Comparison of ENCODE assay signal across 14 cellular contexts in the genomic region with DNA sequence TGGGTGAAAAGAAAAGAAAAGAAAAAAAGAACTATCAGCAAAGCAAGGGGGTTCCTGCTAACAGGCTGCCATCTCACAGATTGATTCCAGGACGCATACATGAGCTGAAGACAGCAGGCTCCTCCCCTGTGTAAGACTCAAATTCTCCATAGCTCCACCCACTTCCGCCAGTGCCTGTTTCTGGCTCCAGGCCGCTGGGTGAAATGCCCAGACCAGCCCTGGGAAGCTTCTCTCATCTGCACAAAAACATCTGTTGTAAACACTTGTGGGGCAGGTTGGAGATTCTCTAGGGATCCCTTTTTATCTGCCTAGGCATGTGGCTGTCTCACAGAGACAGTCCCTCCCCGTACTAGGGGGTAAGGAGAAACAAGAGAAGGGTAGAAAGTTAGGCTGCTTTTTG.
DNase-seq lines count a peak whose midpoint lies in the region; ATAC-seq, FAIRE-seq and TF ChIP-seq lines count a peak whose summit lies in the region.
"Had no signal": no experiment of that assay in that cellular context is flagged by ENCODE, and none has a peak within 500 bp of the region (broad histone marks: within the 10 kb centered on the region; RNA-seq: fewer than 3 reads in every experiment).

No MANE protein-coding gene starts in this region.

- POLR2A ChIA-PET in GM12878 (lab: Charles Lee) = no interaction called here

- H4K20me1 ChIP-seq in GM23338 (replicated peaks; ENCODE audit: insufficient read depth) (no peaks in the 10 kb centered on the region), GM12878 (ENCODE audit: control insufficient read depth, insufficient read depth) (no peaks in the 10 kb centered on the region)

- H3K9me2 ChIP-seq in GM23338 (ENCODE audit: insufficient read depth) = no peaks in the 10 kb centered on the region

- peak overlapping the region; percentile 41; the same call in 1 of the 2 replicates for H3K4me2 ChIP-seq in GM23338
- no peak overlapping the region for H3K4me2 ChIP-seq in GM12878 (ENCODE audit: control insufficient read depth, insufficient read depth)

- ATAC-seq in GM23338 (peak; percentile 98), GM12878 (peak; percentile 69)
- ATAC-seq: CD8-positive, alpha-beta T cell had no signal

- BruUV-seq in GM12878 (replicated peaks; lab: Mats Ljungman, UMichigan) = no TSS peak

- peak overlapping the region; percentile 82 for H2AFZ ChIP-seq in GM23338
- H2AFZ ChIP-seq in GM12878 (ENCODE audit: control insufficient read depth, low read depth, low read length) = no peak overlapping the region

- H3K27me3 Mint-ChIP-seq in GM23338 (ENCODE audit: insufficient read depth, low read depth, poor library complexity) = no peaks in the 10 kb centered on the region
- H3K27me3 Mint-ChIP-seq in nephron (ENCODE audit: low read depth) = no peaks in the 10 kb centered on the region
- H3K27me3 Mint-ChIP-seq: activated CD4-positive, alpha-beta memory T cell treated with anti-CD3 and anti-CD28 coated beads for 36 hours had no signal

- H3F3A ChIP-seq in GM23338 (replicated peaks; ENCODE audit: low read depth) = no peaks in the 10 kb centered on the region

- H3K9ac ChIP-seq in GM12878 (ENCODE audit: control insufficient read depth, insufficient read depth, low read length) = no peak overlapping the region

- RAD21 ChIA-PET in GM12878 (lab: Charles Lee; ENCODE audit: unreplicated experiment) = no interaction called here

- H3K4me1 ChIP-seq in GM23338 (ENCODE audit: insufficient read depth) = peaks cover 17% of the 10 kb centered on the region; the same call in 1 of the 2 replicates
- no peaks in the 10 kb centered on the region for H3K4me1 ChIP-seq in GM12878 (ENCODE audit: control insufficient read depth, insufficient read depth, low read length)
- no peaks in the 10 kb centered on the region for H3K4me1 ChIP-seq in tibial artery

- FAIRE-seq in GM12878 (lab: Jason Lieb, UNC) = no peak

- SMC1A ChIA-PET in GM12878 (lab: Charles Lee; ENCODE audit: uncharacterized antibody, unreplicated experiment) = interaction anchor here (1.1 to 5.4 kb wide), 2 partner anchors 9 to 10 kb away, joined by 3 to 42 read pairs; no protein-coding TSS in a partner anchor

- H3K79me2 ChIP-seq in GM23338 (replicated peaks; ENCODE audit: insufficient read depth) (no peaks in the 10 kb centered on the region), GM12878 (ENCODE audit: control insufficient read depth, insufficient read depth, low read length) (no peaks in the 10 kb centered on the region)

- CTCF ChIA-PET in GM12878 (lab: Yijun Ruan, JAX) = no interaction called here

- H3K27ac Mint-ChIP-seq in GM23338 (peak overlapping the region; percentile 32), nephron (peak overlapping the region; percentile 57 to 93 (median 91))
- H3K27ac Mint-ChIP-seq: activated CD4-positive, alpha-beta memory T cell treated with anti-CD3 and anti-CD28 coated beads for 36 hours; CD8-positive, alpha-beta T cell; HFFc6; T-helper 1 cell treated with Interleukin-12 subunit alpha and Interleukin-12 subunit beta and Interleukin-4 antibody, amounts not matched to agents 30 μg/mL and 1 μg/mL, for 36 hours had no signal

- H3K9me3 ChIP-seq in GM12878 (replicated peaks; ENCODE audit: control insufficient read depth, insufficient read depth, low read length) (no peaks in the 10 kb centered on the region), tibial artery (no peaks in the 10 kb centered on the region)
- H3K9me3 ChIP-seq: ovary had no signal

- no peaks in the 10 kb centered on the region for H3K36me3 ChIP-seq in GM23338 (ENCODE audit: insufficient read depth)
- no peaks in the 10 kb centered on the region for H3K36me3 ChIP-seq in GM12878 (ENCODE audit: control insufficient read depth in 2 of 2, insufficient read depth in 2 of 2, low read length in 1 of 2)
- no peaks in the 10 kb centered on the region for H3K36me3 ChIP-seq in tibial artery
- H3K36me3 ChIP-seq: ovary had no signal

- no peak for TF ChIP-seq RAD21 in GM12878 (IDR thresholded peaks at IDR 0.05; ENCODE audit: insufficient read depth, low read depth, low read length)

- intact Hi-C loops in GM12878 (cut with micrococcal nuclease; ENCODE audit: unreplicated experiment) (no loop called here), tibial artery (cut with DNase I; ENCODE audit: low total_unique reads) (no loop called here)

- H3K27me3 ChIP-seq in GM23338 (ENCODE audit: insufficient read depth) (no peaks in the 10 kb centered on the region), GM12878 (replicated peaks in 1 of 2; ENCODE audit: control insufficient read depth in 2 of 2, insufficient read depth in 2 of 2, low read length in 1 of 2) (no peaks in the 10 kb centered on the region), tibial artery (no peaks in the 10 kb centered on the region)
- H3K27me3 ChIP-seq: ovary had no signal

- no peaks in the 10 kb centered on the region; the same call in 2 of the 3 replicates for H3K9me3 Mint-ChIP-seq in GM23338
- H3K9me3 Mint-ChIP-seq in nephron = peaks cover 4% of the 10 kb centered on the region

- H3K4me1 Mint-ChIP-seq in GM23338 = peaks cover 28% of the 10 kb centered on the region
- peaks cover 17% of the 10 kb centered on the region for H3K4me1 Mint-ChIP-seq in nephron

- TF ChIP-seq EP300 in GM12878 (IDR thresholded peaks at IDR 0.05; ENCODE audit: borderline replicate concordance in 1 of 2, control insufficient read depth in 1 of 2, low read depth in 2 of 2, low read length in 2 of 2) = no peak

- H3K36me3 Mint-ChIP-seq in GM23338 (ENCODE audit: low read depth) = no peaks in the 10 kb centered on the region; the same call in 2 of the 3 replicates
- no peaks in the 10 kb centered on the region for H3K36me3 Mint-ChIP-seq in nephron (ENCODE audit: low read depth)
- H3K36me3 Mint-ChIP-seq: activated CD4-positive, alpha-beta memory T cell treated with anti-CD3 and anti-CD28 coated beads for 36 hours; CD8-positive, alpha-beta T cell had no signal

- H3K4me3 ChIP-seq in GM23338 = no peak overlapping the region
- no peak overlapping the region for H3K4me3 ChIP-seq in GM12878
- no peak overlapping the region for H3K4me3 ChIP-seq in tibial artery
- H3K4me3 ChIP-seq: ovary had no signal

- WGBS in GM12878 (ENCODE audit: insufficient coverage, insufficient replicate concordance, low lambda C conversion rate, missing lambda C conversion rate) = 19% methylated on average over 4 of the region's 4 CpGs

- TF ChIP-seq CTCF in GM23338 (conservative IDR thresholded peaks at IDR 0.05; ENCODE audit: low read depth in 2 of 2) (no peak), GM12878 (IDR thresholded peaks at IDR 0.05 in 2 of 3, conservative IDR thresholded peaks at IDR 0.05 in 1 of 3; ENCODE audit: control insufficient read depth in 2 of 3, extremely low read depth in 1 of 3, insufficient read depth in 1 of 3, low read depth in 3 of 3, low read length in 3 of 3) (no peak), nephron (IDR thresholded peaks at IDR 0.05; ENCODE audit: unreplicated experiment in 3 of 3) (no peak), tibial artery (IDR thresholded peaks at IDR 0.05) (no peak)

- no peak overlapping the region for H3K27ac ChIP-seq in GM23338 (ENCODE audit: low read depth)
- no peak overlapping the region for H3K27ac ChIP-seq in GM12878 (ENCODE audit: control insufficient read depth, insufficient read depth)
- H3K27ac ChIP-seq in tibial artery = no peak overlapping the region
- H3K27ac ChIP-seq: ovary had no signal

- peak; percentile 79 for DNase-seq in GM23338 (ENCODE audit: low spot score)
- peak; percentile 97 for DNase-seq in NCI-H2171 treated with DMSO at 0.1 percent for 48 hours (lab: John Stamatoyannopoulos, UW)
- DNase-seq in GM12878 (ENCODE audit: low read depth, low spot score) = no peak
- no peak for DNase-seq in epidermal melanocyte (ENCODE audit: insufficient read length, low spot score)
- no peak for DNase-seq in activated effector memory CD4-positive, alpha-beta T cell treated with Interleukin-2 at 50 U/mL for 16 hours
- DNase-seq in tibial artery = no peak
- DNase-seq: activated CD4-positive, alpha-beta memory T cell treated with anti-CD3 and anti-CD28 coated beads for 36 hours; activated naive CD4-positive, alpha-beta T cell treated with Interleukin-2 at 50 U/mL for 16 hours; HFFc6; NCI-H526; ovary had no signal

- no peak for TF ChIP-seq POLR2A in GM12878 (IDR thresholded peaks at IDR 0.05; ENCODE audit: low read depth, low read length)

- in situ Hi-C loops in GM12878 (cut with MboI) = no loop called here

- no peak overlapping the region for H3K4me3 Mint-ChIP-seq in GM23338
- H3K4me3 Mint-ChIP-seq in nephron = no peak overlapping the region
- H3K4me3 Mint-ChIP-seq: activated CD4-positive, alpha-beta memory T cell treated with anti-CD3 and anti-CD28 coated beads for 36 hours; CD8-positive, alpha-beta T cell; HFFc6; T-helper 1 cell treated with Interleukin-12 subunit alpha and Interleukin-12 subunit beta and Interleukin-4 antibody, amounts not matched to agents 30 μg/mL and 1 μg/mL, for 36 hours had no signal

TF ChIP-seq in GM23338, 12 proteins besides CTCF, POLR2A, EP300 and RAD21 (continues in another document):
- no peak for TF ChIP-seq EZH2 (IDR thresholded peaks at IDR 0.05; ENCODE audit: low read depth, unreplicated experiment)
- no peak for TF ChIP-seq JUNB (IDR thresholded peaks at IDR 0.05; ENCODE audit: unreplicated experiment)

TF ChIP-seq in GM12878, 131 proteins besides CTCF, POLR2A, EP300 and RAD21 (continues in another document):
- no peak for TF ChIP-seq RB1 (IDR thresholded peaks at IDR 0.05; ENCODE audit: borderline replicate concordance)
- TF ChIP-seq, protein P1, sequence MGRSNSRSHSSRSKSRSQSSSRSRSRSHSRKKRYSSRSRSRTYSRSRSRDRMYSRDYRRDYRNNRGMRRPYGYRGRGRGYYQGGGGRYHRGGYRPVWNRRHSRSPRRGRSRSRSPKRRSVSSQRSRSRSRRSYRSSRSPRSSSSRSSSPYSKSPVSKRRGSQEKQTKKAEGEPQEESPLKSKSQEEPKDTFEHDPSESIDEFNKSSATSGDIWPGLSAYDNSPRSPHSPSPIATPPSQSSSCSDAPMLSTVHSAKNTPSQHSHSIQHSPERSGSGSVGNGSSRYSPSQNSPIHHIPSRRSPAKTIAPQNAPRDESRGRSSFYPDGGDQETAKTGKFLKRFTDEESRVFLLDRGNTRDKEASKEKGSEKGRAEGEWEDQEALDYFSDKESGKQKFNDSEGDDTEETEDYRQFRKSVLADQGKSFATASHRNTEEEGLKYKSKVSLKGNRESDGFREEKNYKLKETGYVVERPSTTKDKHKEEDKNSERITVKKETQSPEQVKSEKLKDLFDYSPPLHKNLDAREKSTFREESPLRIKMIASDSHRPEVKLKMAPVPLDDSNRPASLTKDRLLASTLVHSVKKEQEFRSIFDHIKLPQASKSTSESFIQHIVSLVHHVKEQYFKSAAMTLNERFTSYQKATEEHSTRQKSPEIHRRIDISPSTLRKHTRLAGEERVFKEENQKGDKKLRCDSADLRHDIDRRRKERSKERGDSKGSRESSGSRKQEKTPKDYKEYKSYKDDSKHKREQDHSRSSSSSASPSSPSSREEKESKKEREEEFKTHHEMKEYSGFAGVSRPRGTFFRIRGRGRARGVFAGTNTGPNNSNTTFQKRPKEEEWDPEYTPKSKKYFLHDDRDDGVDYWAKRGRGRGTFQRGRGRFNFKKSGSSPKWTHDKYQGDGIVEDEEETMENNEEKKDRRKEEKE (IDR thresholded peaks at IDR 0.05) = no peak
- no peak for TF ChIP-seq NFIC (IDR thresholded peaks at IDR 0.05; ENCODE audit: low read depth, low read length)
- no peak for TF ChIP-seq RUNX3 (IDR thresholded peaks at IDR 0.05; ENCODE audit: low read length)
- no peak for TF ChIP-seq SMARCA5 (IDR thresholded peaks at IDR 0.05)
- TF ChIP-seq HDGF (IDR thresholded peaks at IDR 0.05) = no peak

Comparison
In these comparisons a context has a peak if more than half of its experiments do, and no peak if none do; other contexts are left out.
1. DNase-seq: peak in GM23338 (single experiment) and NCI-H2171 treated with DMSO at 0.1 percent for 48 hours (single experiment); none in GM12878 (single experiment), epidermal melanocyte (single experiment), activated effector memory CD4-positive, alpha-beta T cell treated with Interleukin-2 at 50 U/mL for 16 hours (single experiment) and tibial artery (0 of 2).